ENCODE assay signal across 8 cellular contexts in genomic region chr4:143183513-143184216, GRCh38. TPM values are rescaled to one million over a fixed set of nuclear protein-coding genes. Genes with fewer than 3 reads are reported as not detected.
DNase-seq lines count a peak whose midpoint lies in the region; ATAC-seq and TF ChIP-seq lines count a peak whose summit lies in the region.

No MANE protein-coding gene starts in this region.

- H3K27me3 ChIP-seq in CD4-positive, alpha-beta T cell (ENCODE audit: control insufficient read depth, insufficient read depth, low read length), result no peaks in the 10 kb centered on the region
- no peaks in the 10 kb centered on the region for H3K27me3 ChIP-seq in MM.1S (replicated peaks; ENCODE audit: insufficient read depth, low read length)

- peak overlapping the region; percentile 97 for H3K27ac Mint-ChIP-seq in CD4-positive, alpha-beta T cell
- peak overlapping the region; percentile 58 to 99 (median 96) for H3K27ac Mint-ChIP-seq in naive B cell

- H3K4me1 Mint-ChIP-seq in CD4-positive, alpha-beta T cell (ENCODE audit: low read depth), result peaks cover 67% of the 10 kb centered on the region
- H3K4me1 Mint-ChIP-seq in naive B cell, result peaks cover 31 to 58% (median 54%) of the 10 kb centered on the region in 3 donors

- peaks cover 37% of the 10 kb centered on the region for H3K36me3 Mint-ChIP-seq in CD4-positive, alpha-beta T cell (ENCODE audit: low read depth)
- peaks cover 11 to 15% of the 10 kb centered on the region in 2 donors for H3K36me3 Mint-ChIP-seq in naive B cell

- H2AFZ ChIP-seq in MM.1S (ENCODE audit: low read length), result peak overlapping the region; percentile 70

- intact Hi-C loops in CD4-positive, alpha-beta T cell (cut with DNase I, micrococcal nuclease), result loop anchor here (2.0 to 10.0 kb wide), 4 partner anchors 329 to 1994 kb away; partner anchors contain the start of genes SMARCA5 (in 2 of the 2), ABCE1 (in 1 of the 2), ANAPC10 (in 1 of the 2) and INPP4B (in 1 of the 2)

- H3K36me3 ChIP-seq in MM.1S (replicated peaks; ENCODE audit: insufficient read depth, low read length), result no peaks in the 10 kb centered on the region

- peaks cover 5% of the 10 kb centered on the region; the same call in 1 of the 2 replicates for H4K20me1 ChIP-seq in MM.1S (ENCODE audit: insufficient read depth, low read length)

- H3K4me1 ChIP-seq in MM.1S (ENCODE audit: low read length), result peaks cover 5% of the 10 kb centered on the region; the same call in 1 of the 2 replicates

- H3K27ac ChIP-seq in CD4-positive, alpha-beta T cell (ENCODE audit: low read depth, low read length), result peak overlapping the region; percentile 93
- H3K27ac ChIP-seq in MM.1S (ENCODE audit: low read length) (peak overlapping the region; percentile 89; the same call in 1 of the 2 replicates), caudate nucleus (ENCODE audit: low read depth, low read length) (peak overlapping the region; percentile 85)

- H3K9me3 Mint-ChIP-seq in CD4-positive, alpha-beta T cell, result peaks cover 2% of the 10 kb centered on the region
- peaks cover 4 to 7% (median 5%) of the 10 kb centered on the region in 7 donors for H3K9me3 Mint-ChIP-seq in naive B cell

- TF ChIP-seq CTCF in CD4-positive, alpha-beta T cell (IDR thresholded peaks at IDR 0.05), result no peak
- TF ChIP-seq CTCF in MM.1S (IDR thresholded peaks at IDR 0.05; ENCODE audit: low read length), result no peak

- no peaks in the 10 kb centered on the region for H3K9me2 ChIP-seq in MM.1S (replicated peaks; ENCODE audit: insufficient read depth, low read length)

- no peak for DNase-seq in CD4-positive, alpha-beta T cell
- no peak for DNase-seq in MM.1S
- no peak for DNase-seq in caudate nucleus (lab: John Stamatoyannopoulos, UW)
- no peak for DNase-seq in naive B cell
- no peak for DNase-seq in Ammon's horn (ENCODE audit: low spot score)
- DNase-seq in T1000 (lab: John Stamatoyannopoulos, UW), result no peak
- no peak for DNase-seq in inferior parietal cortex (ENCODE audit: extremely low spot score)

- no peaks in the 10 kb centered on the region for H3K27me3 Mint-ChIP-seq in CD4-positive, alpha-beta T cell
- no peaks in the 10 kb centered on the region for H3K27me3 Mint-ChIP-seq in naive B cell

- peak overlapping the region; percentile 91 for H3K4me3 Mint-ChIP-seq in CD4-positive, alpha-beta T cell
- peak overlapping the region; percentile 83 to 99 (median 93) for H3K4me3 Mint-ChIP-seq in naive B cell

- ATAC-seq in CD4-positive, alpha-beta T cell (ENCODE audit: poor library complexity), result no peak
- ATAC-seq in naive B cell (ENCODE audit: low read depth in 2 of 2), result no peak
- no peak for ATAC-seq in GM21367 (IDR thresholded peaks at IDR 0.05; ENCODE audit: unreplicated experiment)

- POLR2A ChIA-PET in CD4-positive, alpha-beta T cell (lab: Charles Lee), result interaction anchor here (0.6 to 0.7 kb wide), 2 partner anchors 1883 to 1969 kb away, joined by 3 to 4 read pairs; no protein-coding TSS in a partner anchor

- H3K4me2 ChIP-seq in MM.1S (ENCODE audit: low read depth, low read length), result peak overlapping the region; percentile 73

- peaks cover 44% of the 10 kb centered on the region for H3K79me2 ChIP-seq in MM.1S (ENCODE audit: low read length)

- H3F3A ChIP-seq in MM.1S (ENCODE audit: insufficient read depth, low read length), result peaks cover 15% of the 10 kb centered on the region; the same call in 1 of the 2 replicates

- no peaks in the 10 kb centered on the region for H3K9me3 ChIP-seq in CD4-positive, alpha-beta T cell (ENCODE audit: control insufficient read depth, low read length)
- no peaks in the 10 kb centered on the region for H3K9me3 ChIP-seq in MM.1S (replicated peaks; ENCODE audit: insufficient read depth, low read length)

- peak overlapping the region; percentile 84 for H3K9ac ChIP-seq in MM.1S (ENCODE audit: low read length)

- H3K4me3 ChIP-seq in MM.1S (ENCODE audit: low read length), result peak overlapping the region; percentile 95

- CTCF ChIA-PET in CD4-positive, alpha-beta T cell (lab: Charles Lee), result no interaction called here

RNA-seq across cellular contexts. Expression of gene USP38, which starts 1.1 kb away (rescaled TPM):
- 10 to 100 TPM; 34.2 to 35.7 TPM for total RNA-seq in CD4-positive, alpha-beta T cell
- polyA plus RNA-seq in naive B cell (ENCODE audit: low read depth in 6 of 6), result 10 to 100 TPM; 18.3 to 28.3 (median 22.1) TPM
